ENCODE assay signal across 1 cellular context in the genomic region with DNA sequence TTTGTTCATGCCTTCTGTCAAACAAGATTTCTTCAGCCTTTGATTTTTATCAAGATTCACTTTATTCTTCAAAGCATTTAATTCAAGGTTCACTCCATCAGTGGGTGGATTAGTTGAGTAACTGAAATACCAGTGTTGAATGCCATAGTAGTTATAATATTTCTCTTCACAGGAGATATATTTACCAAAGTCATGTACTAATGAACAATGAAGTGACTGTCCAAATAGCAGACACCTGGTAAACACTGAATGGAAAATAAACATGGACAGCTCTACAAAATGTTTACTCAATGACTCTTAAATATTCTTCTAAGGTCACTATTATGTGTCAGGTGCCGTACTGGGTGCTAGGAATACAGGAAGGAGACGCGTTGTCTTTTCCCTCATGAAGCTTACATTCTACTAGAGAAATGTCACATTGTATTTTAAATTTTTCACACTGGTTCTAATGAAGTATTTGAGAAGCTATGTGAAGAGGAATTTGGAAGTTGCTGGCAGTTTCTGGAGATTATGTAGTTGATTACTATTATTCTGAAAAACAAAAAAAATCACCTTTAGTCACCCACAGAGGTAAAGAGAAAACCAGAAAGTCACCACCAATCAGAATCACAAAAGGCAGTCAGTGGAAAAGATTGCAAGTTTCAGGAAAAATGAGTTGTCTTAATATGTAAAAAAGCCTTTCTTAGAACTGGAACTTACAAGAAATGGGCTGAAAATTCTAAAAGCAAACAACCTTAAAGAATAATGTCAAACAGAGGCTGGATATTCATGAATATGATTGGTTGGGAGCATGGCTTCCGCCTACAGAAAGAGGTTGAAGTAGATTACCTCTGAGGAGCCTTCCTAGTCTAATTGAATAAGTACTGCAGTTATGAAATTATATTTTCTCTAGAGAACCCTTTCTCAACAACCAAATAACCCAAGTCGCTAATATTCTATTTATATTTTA.
TF ChIP-seq lines count a peak whose summit lies in the region.

No MANE protein-coding gene starts in this region.

TF ChIP-seq in HepG2, 621 proteins besides CTCF, POLR2A, EP300 and RAD21 (continued from another document):
- TF ChIP-seq, protein P1, sequence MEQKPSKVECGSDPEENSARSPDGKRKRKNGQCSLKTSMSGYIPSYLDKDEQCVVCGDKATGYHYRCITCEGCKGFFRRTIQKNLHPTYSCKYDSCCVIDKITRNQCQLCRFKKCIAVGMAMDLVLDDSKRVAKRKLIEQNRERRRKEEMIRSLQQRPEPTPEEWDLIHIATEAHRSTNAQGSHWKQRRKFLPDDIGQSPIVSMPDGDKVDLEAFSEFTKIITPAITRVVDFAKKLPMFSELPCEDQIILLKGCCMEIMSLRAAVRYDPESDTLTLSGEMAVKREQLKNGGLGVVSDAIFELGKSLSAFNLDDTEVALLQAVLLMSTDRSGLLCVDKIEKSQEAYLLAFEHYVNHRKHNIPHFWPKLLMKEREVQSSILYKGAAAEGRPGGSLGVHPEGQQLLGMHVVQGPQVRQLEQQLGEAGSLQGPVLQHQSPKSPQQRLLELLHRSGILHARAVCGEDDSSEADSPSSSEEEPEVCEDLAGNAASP (CRISPR knock-in tag; IDR thresholded peaks at IDR 0.05; ENCODE audit: borderline replicate concordance) = peak; percentile 25
- TF ChIP-seq TCF7L2 (IDR thresholded peaks at IDR 0.05; ENCODE audit: low read depth, low read length) (no peak), AGO2 (optimal IDR thresholded peaks at IDR 0.05; ENCODE audit: low read depth, low read length) (no peak), FOXK2 (IDR thresholded peaks at IDR 0.05) (no peak), ZKSCAN1 (IDR thresholded peaks at IDR 0.05; ENCODE audit: low read length) (peak; percentile 81), HOXA5 (CRISPR knock-in tag; IDR thresholded peaks at IDR 0.05) (no peak), SOX5 (CRISPR knock-in tag; IDR thresholded peaks at IDR 0.05; ENCODE audit: borderline replicate concordance) (peak; percentile 91), SP2 (CRISPR knock-in tag; IDR thresholded peaks at IDR 0.05) (no peak), NAIF1 (CRISPR knock-in tag; IDR thresholded peaks at IDR 0.05; ENCODE audit: borderline replicate concordance) (no peak), FOSL1 (CRISPR knock-in tag; IDR thresholded peaks at IDR 0.05; ENCODE audit: borderline replicate concordance) (peak; percentile 43; the same call in 1 of the 2 replicates), NR2F1 (CRISPR knock-in tag; IDR thresholded peaks at IDR 0.05) (peak in 1 of 2 experiments; percentile 71; a peak in 2 of 4 replicates), NCOA5 (CRISPR knock-in tag; IDR thresholded peaks at IDR 0.05) (no peak), ZFP1 (CRISPR knock-in tag; IDR thresholded peaks at IDR 0.05) (no peak), PHF8 (CRISPR knock-in tag; IDR thresholded peaks at IDR 0.05) (no peak), ARNTL (CRISPR knock-in tag; IDR thresholded peaks at IDR 0.05) (no peak), ZBTB38 (CRISPR knock-in tag; IDR thresholded peaks at IDR 0.05) (no peak)
- TF ChIP-seq, protein P2, sequence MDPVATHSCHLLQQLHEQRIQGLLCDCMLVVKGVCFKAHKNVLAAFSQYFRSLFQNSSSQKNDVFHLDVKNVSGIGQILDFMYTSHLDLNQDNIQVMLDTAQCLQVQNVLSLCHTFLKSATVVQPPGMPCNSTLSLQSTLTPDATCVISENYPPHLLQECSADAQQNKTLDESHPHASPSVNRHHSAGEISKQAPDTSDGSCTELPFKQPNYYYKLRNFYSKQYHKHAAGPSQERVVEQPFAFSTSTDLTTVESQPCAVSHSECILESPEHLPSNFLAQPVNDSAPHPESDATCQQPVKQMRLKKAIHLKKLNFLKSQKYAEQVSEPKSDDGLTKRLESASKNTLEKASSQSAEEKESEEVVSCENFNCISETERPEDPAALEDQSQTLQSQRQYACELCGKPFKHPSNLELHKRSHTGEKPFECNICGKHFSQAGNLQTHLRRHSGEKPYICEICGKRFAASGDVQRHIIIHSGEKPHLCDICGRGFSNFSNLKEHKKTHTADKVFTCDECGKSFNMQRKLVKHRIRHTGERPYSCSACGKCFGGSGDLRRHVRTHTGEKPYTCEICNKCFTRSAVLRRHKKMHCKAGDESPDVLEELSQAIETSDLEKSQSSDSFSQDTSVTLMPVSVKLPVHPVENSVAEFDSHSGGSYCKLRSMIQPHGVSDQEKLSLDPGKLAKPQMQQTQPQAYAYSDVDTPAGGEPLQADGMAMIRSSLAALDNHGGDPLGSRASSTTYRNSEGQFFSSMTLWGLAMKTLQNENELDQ (CRISPR knock-in tag; IDR thresholded peaks at IDR 0.05; ENCODE audit: borderline replicate concordance) = no peak
- TF ChIP-seq, protein P3, sequence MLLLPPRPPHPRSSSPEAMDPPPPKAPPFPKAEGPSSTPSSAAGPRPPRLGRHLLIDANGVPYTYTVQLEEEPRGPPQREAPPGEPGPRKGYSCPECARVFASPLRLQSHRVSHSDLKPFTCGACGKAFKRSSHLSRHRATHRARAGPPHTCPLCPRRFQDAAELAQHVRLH (CRISPR knock-in tag; IDR thresholded peaks at IDR 0.05; ENCODE audit: borderline replicate concordance, low read depth) = no peak
- TF ChIP-seq, protein P4, sequence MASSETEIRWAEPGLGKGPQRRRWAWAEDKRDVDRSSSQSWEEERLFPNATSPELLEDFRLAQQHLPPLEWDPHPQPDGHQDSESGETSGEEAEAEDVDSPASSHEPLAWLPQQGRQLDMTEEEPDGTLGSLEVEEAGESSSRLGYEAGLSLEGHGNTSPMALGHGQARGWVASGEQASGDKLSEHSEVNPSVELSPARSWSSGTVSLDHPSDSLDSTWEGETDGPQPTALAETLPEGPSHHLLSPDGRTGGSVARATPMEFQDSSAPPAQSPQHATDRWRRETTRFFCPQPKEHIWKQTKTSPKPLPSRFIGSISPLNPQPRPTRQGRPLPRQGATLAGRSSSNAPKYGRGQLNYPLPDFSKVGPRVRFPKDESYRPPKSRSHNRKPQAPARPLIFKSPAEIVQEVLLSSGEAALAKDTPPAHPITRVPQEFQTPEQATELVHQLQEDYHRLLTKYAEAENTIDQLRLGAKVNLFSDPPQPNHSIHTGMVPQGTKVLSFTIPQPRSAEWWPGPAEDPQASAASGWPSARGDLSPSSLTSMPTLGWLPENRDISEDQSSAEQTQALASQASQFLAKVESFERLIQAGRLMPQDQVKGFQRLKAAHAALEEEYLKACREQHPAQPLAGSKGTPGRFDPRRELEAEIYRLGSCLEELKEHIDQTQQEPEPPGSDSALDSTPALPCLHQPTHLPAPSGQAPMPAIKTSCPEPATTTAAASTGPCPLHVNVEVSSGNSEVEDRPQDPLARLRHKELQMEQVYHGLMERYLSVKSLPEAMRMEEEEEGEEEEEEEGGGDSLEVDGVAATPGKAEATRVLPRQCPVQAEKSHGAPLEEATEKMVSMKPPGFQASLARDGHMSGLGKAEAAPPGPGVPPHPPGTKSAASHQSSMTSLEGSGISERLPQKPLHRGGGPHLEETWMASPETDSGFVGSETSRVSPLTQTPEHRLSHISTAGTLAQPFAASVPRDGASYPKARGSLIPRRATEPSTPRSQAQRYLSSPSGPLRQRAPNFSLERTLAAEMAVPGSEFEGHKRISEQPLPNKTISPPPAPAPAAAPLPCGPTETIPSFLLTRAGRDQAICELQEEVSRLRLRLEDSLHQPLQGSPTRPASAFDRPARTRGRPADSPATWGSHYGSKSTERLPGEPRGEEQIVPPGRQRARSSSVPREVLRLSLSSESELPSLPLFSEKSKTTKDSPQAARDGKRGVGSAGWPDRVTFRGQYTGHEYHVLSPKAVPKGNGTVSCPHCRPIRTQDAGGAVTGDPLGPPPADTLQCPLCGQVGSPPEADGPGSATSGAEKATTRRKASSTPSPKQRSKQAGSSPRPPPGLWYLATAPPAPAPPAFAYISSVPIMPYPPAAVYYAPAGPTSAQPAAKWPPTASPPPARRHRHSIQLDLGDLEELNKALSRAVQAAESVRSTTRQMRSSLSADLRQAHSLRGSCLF (CRISPR knock-in tag; IDR thresholded peaks at IDR 0.05; ENCODE audit: borderline replicate concordance) = no peak
- TF ChIP-seq, protein P5, sequence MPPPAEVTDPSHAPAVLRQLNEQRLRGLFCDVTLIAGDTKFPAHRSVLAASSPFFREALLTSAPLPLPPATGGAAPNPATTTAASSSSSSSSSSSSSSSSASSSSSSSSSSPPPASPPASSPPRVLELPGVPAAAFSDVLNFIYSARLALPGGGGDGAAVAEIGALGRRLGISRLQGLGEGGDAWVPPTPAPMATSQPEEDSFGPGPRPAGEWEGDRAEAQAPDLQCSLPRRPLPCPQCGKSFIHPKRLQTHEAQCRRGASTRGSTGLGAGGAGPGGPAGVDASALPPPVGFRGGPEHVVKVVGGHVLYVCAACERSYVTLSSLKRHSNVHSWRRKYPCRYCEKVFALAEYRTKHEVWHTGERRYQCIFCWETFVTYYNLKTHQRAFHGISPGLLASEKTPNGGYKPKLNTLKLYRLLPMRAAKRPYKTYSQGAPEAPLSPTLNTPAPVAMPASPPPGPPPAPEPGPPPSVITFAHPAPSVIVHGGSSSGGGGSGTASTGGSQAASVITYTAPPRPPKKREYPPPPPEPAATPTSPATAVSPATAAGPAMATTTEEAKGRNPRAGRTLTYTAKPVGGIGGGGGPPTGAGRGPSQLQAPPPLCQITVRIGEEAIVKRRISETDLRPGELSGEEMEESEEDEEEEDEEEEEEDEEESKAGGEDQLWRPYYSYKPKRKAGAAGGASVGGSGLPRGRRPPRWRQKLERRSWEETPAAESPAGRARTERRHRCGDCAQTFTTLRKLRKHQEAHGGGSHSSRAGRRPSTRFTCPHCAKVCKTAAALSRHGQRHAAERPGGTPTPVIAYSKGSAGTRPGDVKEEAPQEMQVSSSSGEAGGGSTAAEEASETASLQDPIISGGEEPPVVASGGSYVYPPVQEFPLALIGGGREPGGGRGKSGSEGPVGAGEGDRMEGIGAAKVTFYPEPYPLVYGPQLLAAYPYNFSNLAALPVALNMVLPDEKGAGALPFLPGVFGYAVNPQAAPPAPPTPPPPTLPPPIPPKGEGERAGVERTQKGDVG (CRISPR knock-in tag; IDR thresholded peaks at IDR 0.05; ENCODE audit: borderline replicate concordance) = no peak
- TF ChIP-seq, protein P6, sequence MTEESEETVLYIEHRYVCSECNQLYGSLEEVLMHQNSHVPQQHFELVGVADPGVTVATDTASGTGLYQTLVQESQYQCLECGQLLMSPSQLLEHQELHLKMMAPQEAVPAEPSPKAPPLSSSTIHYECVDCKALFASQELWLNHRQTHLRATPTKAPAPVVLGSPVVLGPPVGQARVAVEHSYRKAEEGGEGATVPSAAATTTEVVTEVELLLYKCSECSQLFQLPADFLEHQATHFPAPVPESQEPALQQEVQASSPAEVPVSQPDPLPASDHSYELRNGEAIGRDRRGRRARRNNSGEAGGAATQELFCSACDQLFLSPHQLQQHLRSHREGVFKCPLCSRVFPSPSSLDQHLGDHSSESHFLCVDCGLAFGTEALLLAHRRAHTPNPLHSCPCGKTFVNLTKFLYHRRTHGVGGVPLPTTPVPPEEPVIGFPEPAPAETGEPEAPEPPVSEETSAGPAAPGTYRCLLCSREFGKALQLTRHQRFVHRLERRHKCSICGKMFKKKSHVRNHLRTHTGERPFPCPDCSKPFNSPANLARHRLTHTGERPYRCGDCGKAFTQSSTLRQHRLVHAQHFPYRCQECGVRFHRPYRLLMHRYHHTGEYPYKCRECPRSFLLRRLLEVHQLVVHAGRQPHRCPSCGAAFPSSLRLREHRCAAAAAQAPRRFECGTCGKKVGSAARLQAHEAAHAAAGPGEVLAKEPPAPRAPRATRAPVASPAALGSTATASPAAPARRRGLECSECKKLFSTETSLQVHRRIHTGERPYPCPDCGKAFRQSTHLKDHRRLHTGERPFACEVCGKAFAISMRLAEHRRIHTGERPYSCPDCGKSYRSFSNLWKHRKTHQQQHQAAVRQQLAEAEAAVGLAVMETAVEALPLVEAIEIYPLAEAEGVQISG (CRISPR knock-in tag; IDR thresholded peaks at IDR 0.05) = no peak
- TF ChIP-seq, protein P7, sequence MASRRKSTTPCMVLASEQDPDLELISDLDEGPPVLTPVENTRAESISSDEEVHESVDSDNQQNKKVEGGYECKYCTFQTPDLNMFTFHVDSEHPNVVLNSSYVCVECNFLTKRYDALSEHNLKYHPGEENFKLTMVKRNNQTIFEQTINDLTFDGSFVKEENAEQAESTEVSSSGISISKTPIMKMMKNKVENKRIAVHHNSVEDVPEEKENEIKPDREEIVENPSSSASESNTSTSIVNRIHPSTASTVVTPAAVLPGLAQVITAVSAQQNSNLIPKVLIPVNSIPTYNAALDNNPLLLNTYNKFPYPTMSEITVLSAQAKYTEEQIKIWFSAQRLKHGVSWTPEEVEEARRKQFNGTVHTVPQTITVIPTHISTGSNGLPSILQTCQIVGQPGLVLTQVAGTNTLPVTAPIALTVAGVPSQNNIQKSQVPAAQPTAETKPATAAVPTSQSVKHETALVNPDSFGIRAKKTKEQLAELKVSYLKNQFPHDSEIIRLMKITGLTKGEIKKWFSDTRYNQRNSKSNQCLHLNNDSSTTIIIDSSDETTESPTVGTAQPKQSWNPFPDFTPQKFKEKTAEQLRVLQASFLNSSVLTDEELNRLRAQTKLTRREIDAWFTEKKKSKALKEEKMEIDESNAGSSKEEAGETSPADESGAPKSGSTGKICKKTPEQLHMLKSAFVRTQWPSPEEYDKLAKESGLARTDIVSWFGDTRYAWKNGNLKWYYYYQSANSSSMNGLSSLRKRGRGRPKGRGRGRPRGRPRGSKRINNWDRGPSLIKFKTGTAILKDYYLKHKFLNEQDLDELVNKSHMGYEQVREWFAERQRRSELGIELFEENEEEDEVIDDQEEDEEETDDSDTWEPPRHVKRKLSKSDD (CRISPR knock-in tag; IDR thresholded peaks at IDR 0.05; ENCODE audit: low read depth) = no peak
